2 cellular contexts compared by ENCODE assay signal in the genomic region with DNA sequence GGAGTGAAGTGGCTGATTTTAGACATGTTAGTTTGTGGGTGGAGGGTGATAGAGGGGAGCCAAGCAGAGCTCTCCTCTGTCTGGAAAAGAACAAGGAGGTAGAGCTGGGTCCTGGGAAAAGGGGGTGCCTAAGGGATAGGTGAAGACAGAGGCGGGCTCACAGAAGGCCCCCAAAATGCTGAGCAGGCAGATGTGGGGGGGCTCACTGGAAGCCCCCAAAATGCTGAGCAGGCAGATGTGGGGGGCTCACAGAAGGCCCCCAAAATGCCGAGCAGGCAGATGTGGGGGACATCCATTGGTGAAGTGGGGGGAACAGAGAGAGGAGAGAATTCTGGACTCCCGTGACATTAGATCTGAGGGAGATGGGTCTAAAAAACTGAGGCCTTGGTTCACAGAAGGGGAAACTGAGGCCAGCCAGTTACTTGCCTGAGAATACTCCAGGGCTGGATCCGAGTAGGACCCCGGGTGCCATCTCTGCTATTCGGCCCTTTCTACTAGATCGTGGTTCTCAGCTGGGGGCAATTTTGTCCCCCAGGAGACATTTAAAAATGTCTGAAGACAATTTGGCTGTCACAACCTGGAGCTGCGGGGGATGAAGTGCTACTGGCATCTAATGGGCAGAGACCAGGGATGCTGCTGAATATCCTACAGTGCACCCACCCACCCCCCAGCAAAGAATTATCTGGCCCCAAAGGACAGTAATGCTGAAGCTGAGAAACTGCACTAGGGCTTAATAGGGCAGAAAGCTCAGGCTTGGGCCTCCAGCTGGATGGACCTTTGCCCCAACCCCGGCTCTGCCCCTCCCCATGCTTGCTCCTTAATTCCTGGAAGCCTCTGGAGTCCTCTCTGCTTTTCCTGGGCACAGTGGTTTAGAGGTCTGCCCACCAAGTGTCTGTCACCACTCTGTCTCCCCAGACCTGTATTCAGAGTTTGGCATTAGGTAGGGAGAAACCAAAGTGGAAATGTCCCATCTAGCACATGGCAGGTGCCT.
TF ChIP-seq lines count a peak whose summit lies in the region.

No MANE protein-coding gene starts in this region.

TF ChIP-seq in HEK293, 187 proteins besides CTCF, POLR2A, EP300 and RAD21:
- TF ChIP-seq ZNF16 (tag by site-specific recombination; IDR thresholded peaks at IDR 0.05; ENCODE audit: low read depth) (no peak), ZNF658 (tag by site-specific recombination; IDR thresholded peaks at IDR 0.05) (no peak), ZNF2 (tag by site-specific recombination; IDR thresholded peaks at IDR 0.05) (no peak), GLIS1 (tag by site-specific recombination; IDR thresholded peaks at IDR 0.05) (0 out of 2 replicates have a peak, but pooled peaks have one; percentile 11), ZNF514 (tag by site-specific recombination; IDR thresholded peaks at IDR 0.05) (no peak), ZNF600 (tag by site-specific recombination; IDR thresholded peaks at IDR 0.05) (no peak), EGR2 (tag by site-specific recombination; IDR thresholded peaks at IDR 0.05; ENCODE audit: low read depth) (no peak), YY2 (tag by site-specific recombination; IDR thresholded peaks at IDR 0.05) (no peak)
- TF ChIP-seq, protein P1, sequence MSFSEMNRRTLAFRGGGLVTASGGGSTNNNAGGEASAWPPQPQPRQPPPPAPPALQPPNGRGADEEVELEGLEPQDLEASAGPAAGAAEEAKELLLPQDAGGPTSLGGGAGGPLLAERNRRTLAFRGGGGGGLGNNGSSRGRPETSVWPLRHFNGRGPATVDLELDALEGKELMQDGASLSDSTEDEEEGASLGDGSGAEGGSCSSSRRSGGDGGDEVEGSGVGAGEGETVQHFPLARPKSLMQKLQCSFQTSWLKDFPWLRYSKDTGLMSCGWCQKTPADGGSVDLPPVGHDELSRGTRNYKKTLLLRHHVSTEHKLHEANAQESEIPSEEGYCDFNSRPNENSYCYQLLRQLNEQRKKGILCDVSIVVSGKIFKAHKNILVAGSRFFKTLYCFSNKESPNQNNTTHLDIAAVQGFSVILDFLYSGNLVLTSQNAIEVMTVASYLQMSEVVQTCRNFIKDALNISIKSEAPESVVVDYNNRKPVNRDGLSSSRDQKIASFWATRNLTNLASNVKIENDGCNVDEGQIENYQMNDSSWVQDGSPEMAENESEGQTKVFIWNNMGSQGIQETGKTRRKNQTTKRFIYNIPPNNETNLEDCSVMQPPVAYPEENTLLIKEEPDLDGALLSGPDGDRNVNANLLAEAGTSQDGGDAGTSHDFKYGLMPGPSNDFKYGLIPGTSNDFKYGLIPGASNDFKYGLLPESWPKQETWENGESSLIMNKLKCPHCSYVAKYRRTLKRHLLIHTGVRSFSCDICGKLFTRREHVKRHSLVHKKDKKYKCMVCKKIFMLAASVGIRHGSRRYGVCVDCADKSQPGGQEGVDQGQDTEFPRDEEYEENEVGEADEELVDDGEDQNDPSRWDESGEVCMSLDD (tag by site-specific recombination; IDR thresholded peaks at IDR 0.05) = 0 out of 2 replicates have a peak, but pooled peaks have one; percentile 31

TF ChIP-seq in HepG2, 621 proteins besides CTCF, POLR2A, EP300 and RAD21 (continues in another document):
- TF ChIP-seq MAFK (conservative IDR thresholded peaks at IDR 0.05 in 1 of 2, IDR thresholded peaks at IDR 0.05 in 1 of 2; ENCODE audit: low read length in 2 of 2) (peak; percentile 91 to 96), REL (CRISPR knock-in tag; conservative IDR thresholded peaks at IDR 0.05) (0 out of 2 replicates have a peak, but pooled peaks have one; percentile 41), SYNCRIP (IDR thresholded peaks at IDR 0.05; ENCODE audit: insufficient read depth, low read depth, low read length) (no peak), CBX5 (CRISPR knock-in tag; IDR thresholded peaks at IDR 0.05; ENCODE audit: borderline replicate concordance) (no peak), MED13 (CRISPR knock-in tag; IDR thresholded peaks at IDR 0.05) (no peak), RORA (CRISPR knock-in tag; IDR thresholded peaks at IDR 0.05) (no peak), MIER2 (CRISPR knock-in tag; IDR thresholded peaks at IDR 0.05) (no peak), KAT2B (IDR thresholded peaks at IDR 0.05; ENCODE audit: borderline replicate concordance, low read depth, low read length) (no peak), HNF4A (CRISPR knock-in tag; IDR thresholded peaks at IDR 0.05) (peak; percentile 59), ZNF619 (CRISPR knock-in tag; IDR thresholded peaks at IDR 0.05) (no peak), CCAR2 (optimal IDR thresholded peaks at IDR 0.05; ENCODE audit: low read depth, low read length) (no peak), HNF4G (IDR thresholded peaks at IDR 0.05; ENCODE audit: borderline replicate concordance, low read depth, low read length) (peak; percentile 47; the same call in 1 of the 2 replicates), HNF4G (CRISPR knock-in tag; IDR thresholded peaks at IDR 0.05; ENCODE audit: borderline replicate concordance, low read depth) (no peak), MAFF (IDR thresholded peaks at IDR 0.05; ENCODE audit: low read depth, low read length) (peak; percentile 91), FOXA3 (CRISPR knock-in tag; IDR thresholded peaks at IDR 0.05) (no peak), NFYB (CRISPR knock-in tag; IDR thresholded peaks at IDR 0.05) (no peak), ZNF124 (CRISPR knock-in tag; IDR thresholded peaks at IDR 0.05) (no peak), ESRRA (CRISPR knock-in tag; IDR thresholded peaks at IDR 0.05; ENCODE audit: low read depth) (no peak), MTA3 (CRISPR knock-in tag; IDR thresholded peaks at IDR 0.05) (no peak), KAT8 (CRISPR knock-in tag; IDR thresholded peaks at IDR 0.05) (no peak), ZNF256 (CRISPR knock-in tag; conservative IDR thresholded peaks at IDR 0.05) (no peak), HNRNPLL (IDR thresholded peaks at IDR 0.05; ENCODE audit: low read depth, low read length, poor library complexity, severe bottlenecking) (no peak), SPEN (CRISPR knock-in tag; IDR thresholded peaks at IDR 0.05; ENCODE audit: low read depth) (no peak), ZNF841 (CRISPR knock-in tag; IDR thresholded peaks at IDR 0.05; ENCODE audit: borderline replicate concordance) (no peak), ZSCAN25 (CRISPR knock-in tag; IDR thresholded peaks at IDR 0.05) (no peak)
- TF ChIP-seq, protein P2, sequence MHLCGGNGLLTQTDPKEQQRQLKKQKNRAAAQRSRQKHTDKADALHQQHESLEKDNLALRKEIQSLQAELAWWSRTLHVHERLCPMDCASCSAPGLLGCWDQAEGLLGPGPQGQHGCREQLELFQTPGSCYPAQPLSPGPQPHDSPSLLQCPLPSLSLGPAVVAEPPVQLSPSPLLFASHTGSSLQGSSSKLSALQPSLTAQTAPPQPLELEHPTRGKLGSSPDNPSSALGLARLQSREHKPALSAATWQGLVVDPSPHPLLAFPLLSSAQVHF (CRISPR knock-in tag; IDR thresholded peaks at IDR 0.05) = no peak
- TF ChIP-seq, protein P3, sequence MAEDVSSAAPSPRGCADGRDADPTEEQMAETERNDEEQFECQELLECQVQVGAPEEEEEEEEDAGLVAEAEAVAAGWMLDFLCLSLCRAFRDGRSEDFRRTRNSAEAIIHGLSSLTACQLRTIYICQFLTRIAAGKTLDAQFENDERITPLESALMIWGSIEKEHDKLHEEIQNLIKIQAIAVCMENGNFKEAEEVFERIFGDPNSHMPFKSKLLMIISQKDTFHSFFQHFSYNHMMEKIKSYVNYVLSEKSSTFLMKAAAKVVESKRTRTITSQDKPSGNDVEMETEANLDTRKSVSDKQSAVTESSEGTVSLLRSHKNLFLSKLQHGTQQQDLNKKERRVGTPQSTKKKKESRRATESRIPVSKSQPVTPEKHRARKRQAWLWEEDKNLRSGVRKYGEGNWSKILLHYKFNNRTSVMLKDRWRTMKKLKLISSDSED (CRISPR knock-in tag; IDR thresholded peaks at IDR 0.05) = no peak
- TF ChIP-seq, protein P4, sequence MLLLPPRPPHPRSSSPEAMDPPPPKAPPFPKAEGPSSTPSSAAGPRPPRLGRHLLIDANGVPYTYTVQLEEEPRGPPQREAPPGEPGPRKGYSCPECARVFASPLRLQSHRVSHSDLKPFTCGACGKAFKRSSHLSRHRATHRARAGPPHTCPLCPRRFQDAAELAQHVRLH (CRISPR knock-in tag; IDR thresholded peaks at IDR 0.05; ENCODE audit: borderline replicate concordance, low read depth) = no peak
- TF ChIP-seq, protein P5, sequence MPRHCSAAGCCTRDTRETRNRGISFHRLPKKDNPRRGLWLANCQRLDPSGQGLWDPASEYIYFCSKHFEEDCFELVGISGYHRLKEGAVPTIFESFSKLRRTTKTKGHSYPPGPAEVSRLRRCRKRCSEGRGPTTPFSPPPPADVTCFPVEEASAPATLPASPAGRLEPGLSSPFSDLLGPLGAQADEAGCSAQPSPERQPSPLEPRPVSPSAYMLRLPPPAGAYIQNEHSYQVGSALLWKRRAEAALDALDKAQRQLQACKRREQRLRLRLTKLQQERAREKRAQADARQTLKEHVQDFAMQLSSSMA (CRISPR knock-in tag; IDR thresholded peaks at IDR 0.05) = no peak
- TF ChIP-seq, protein P6, sequence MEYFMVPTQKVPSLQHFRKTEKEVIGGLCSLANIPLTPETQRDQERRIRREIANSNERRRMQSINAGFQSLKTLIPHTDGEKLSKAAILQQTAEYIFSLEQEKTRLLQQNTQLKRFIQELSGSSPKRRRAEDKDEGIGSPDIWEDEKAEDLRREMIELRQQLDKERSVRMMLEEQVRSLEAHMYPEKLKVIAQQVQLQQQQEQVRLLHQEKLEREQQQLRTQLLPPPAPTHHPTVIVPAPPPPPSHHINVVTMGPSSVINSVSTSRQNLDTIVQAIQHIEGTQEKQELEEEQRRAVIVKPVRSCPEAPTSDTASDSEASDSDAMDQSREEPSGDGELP (IDR thresholded peaks at IDR 0.05; ENCODE audit: borderline replicate concordance, low read depth) = peak; percentile 46; the same call in 1 of the 2 replicates
- TF ChIP-seq, protein P7, sequence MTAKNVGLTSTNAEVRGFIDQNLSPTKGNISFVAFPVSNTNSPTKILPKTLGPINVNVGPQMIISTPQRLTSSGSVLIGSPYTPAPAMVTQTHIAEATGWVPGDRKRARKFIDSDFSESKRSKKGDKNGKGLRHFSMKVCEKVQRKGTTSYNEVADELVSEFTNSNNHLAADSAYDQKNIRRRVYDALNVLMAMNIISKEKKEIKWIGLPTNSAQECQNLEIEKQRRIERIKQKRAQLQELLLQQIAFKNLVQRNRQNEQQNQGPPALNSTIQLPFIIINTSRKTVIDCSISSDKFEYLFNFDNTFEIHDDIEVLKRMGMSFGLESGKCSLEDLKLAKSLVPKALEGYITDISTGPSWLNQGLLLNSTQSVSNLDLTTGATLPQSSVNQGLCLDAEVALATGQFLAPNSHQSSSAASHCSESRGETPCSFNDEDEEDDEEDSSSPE (CRISPR knock-in tag; IDR thresholded peaks at IDR 0.05) = no peak
- TF ChIP-seq, protein P8, sequence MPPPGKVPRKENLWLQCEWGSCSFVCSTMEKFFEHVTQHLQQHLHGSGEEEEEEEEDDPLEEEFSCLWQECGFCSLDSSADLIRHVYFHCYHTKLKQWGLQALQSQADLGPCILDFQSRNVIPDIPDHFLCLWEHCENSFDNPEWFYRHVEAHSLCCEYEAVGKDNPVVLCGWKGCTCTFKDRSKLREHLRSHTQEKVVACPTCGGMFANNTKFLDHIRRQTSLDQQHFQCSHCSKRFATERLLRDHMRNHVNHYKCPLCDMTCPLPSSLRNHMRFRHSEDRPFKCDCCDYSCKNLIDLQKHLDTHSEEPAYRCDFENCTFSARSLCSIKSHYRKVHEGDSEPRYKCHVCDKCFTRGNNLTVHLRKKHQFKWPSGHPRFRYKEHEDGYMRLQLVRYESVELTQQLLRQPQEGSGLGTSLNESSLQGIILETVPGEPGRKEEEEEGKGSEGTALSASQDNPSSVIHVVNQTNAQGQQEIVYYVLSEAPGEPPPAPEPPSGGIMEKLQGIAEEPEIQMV (CRISPR knock-in tag; IDR thresholded peaks at IDR 0.05; ENCODE audit: low read depth) = no peak
- TF ChIP-seq, protein P9, sequence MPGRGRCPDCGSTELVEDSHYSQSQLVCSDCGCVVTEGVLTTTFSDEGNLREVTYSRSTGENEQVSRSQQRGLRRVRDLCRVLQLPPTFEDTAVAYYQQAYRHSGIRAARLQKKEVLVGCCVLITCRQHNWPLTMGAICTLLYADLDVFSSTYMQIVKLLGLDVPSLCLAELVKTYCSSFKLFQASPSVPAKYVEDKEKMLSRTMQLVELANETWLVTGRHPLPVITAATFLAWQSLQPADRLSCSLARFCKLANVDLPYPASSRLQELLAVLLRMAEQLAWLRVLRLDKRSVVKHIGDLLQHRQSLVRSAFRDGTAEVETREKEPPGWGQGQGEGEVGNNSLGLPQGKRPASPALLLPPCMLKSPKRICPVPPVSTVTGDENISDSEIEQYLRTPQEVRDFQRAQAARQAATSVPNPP (CRISPR knock-in tag; IDR thresholded peaks at IDR 0.05) = no peak
- TF ChIP-seq, protein P10, sequence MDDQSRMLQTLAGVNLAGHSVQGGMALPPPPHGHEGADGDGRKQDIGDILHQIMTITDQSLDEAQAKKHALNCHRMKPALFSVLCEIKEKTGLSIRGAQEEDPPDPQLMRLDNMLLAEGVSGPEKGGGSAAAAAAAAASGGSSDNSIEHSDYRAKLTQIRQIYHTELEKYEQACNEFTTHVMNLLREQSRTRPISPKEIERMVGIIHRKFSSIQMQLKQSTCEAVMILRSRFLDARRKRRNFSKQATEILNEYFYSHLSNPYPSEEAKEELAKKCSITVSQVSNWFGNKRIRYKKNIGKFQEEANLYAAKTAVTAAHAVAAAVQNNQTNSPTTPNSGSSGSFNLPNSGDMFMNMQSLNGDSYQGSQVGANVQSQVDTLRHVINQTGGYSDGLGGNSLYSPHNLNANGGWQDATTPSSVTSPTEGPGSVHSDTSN (CRISPR knock-in tag; IDR thresholded peaks at IDR 0.05; ENCODE audit: borderline replicate concordance) = no peak
- TF ChIP-seq, protein P11, sequence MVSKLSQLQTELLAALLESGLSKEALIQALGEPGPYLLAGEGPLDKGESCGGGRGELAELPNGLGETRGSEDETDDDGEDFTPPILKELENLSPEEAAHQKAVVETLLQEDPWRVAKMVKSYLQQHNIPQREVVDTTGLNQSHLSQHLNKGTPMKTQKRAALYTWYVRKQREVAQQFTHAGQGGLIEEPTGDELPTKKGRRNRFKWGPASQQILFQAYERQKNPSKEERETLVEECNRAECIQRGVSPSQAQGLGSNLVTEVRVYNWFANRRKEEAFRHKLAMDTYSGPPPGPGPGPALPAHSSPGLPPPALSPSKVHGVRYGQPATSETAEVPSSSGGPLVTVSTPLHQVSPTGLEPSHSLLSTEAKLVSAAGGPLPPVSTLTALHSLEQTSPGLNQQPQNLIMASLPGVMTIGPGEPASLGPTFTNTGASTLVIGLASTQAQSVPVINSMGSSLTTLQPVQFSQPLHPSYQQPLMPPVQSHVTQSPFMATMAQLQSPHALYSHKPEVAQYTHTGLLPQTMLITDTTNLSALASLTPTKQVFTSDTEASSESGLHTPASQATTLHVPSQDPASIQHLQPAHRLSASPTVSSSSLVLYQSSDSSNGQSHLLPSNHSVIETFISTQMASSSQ (IDR thresholded peaks at IDR 0.05; ENCODE audit: low read depth) = no peak
- TF ChIP-seq, protein P11 (CRISPR knock-in tag; IDR thresholded peaks at IDR 0.05; ENCODE audit: borderline replicate concordance) = no peak
